ENCODE assay signal across 23 cellular contexts in the genomic region with DNA sequence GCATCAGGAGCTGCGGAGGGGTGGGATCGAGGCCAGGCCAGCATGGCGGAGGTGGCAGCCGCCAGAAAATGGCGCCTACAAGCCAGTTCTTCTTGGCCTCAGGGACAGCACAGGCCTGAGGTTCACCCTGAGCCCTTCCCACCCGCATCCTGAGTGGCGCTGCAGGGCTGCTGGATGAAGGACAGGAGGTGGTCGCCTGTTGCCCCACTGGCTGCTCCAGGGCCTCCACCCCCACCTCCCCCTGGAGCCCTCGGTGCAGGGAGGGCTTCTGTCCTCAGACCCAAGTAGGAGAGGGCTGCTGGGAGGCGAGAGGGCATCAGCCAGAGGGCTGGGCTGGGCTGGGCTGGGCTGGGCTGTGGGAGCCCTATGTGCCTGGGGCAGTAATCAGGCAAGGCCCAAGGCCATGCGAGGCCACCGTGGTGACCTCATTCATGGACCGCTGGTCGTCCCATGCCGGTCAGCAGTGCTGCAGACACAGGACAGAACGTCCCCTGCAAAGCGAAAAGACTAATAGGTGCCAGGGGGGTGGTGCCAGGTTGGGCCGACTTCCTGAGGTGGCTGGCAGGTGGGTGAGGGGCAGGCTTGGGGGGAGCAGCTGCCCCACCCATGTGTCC. TPM values are rescaled to one million over a fixed set of nuclear protein-coding genes. Genes with fewer than 3 reads are reported as not detected.
DNase-seq lines count a peak whose midpoint lies in the region; ATAC-seq and TF ChIP-seq lines count a peak whose summit lies in the region.
"Had no signal": no experiment of that assay in that cellular context is flagged by ENCODE, and none has a peak within 500 bp of the region (broad histone marks: within the 10 kb centered on the region; RNA-seq: fewer than 3 reads in every experiment).

No MANE protein-coding gene starts in this region.

- H3K4me1 ChIP-seq in neuronal stem cell (ENCODE audit: control insufficient read depth in 2 of 2, insufficient read depth in 1 of 2, low read depth in 1 of 2, low read length in 2 of 2) = peaks cover 8 to 21% of the 10 kb centered on the region in 2 donors

- no peak overlapping the region for H3K4ac ChIP-seq in neuronal stem cell (ENCODE audit: low read length)

- H4K8ac ChIP-seq in neuronal stem cell (ENCODE audit: low read depth, low read length) = no peak overlapping the region

- peak overlapping the region; percentile 53 for H4K91ac ChIP-seq in neuronal stem cell (ENCODE audit: low read depth, low read length, poor library complexity)

- WGBS in neuronal stem cell (ENCODE audit: extremely low coverage in 2 of 2, insufficient read length in 2 of 2, insufficient replicate concordance in 1 of 2), 2 donors = no CpG with 5 or more reads among the region's 18 CpGs

- H3K14ac ChIP-seq in neuronal stem cell (ENCODE audit: low read length) = no peak overlapping the region

- H3K27me3 Mint-ChIP-seq in activated CD4-positive, alpha-beta T cell treated with anti-CD3 and anti-CD28 coated beads for 36 hours = no peaks in the 10 kb centered on the region
- H3K27me3 Mint-ChIP-seq: B cell; CD4-positive, alpha-beta T cell had no signal

- peak overlapping the region; percentile 53 for H2BK5ac ChIP-seq in neuronal stem cell (ENCODE audit: low read length)

- H3K4me1 Mint-ChIP-seq in activated CD4-positive, alpha-beta T cell treated with anti-CD3 and anti-CD28 coated beads for 36 hours = no peaks in the 10 kb centered on the region

- H2AFZ ChIP-seq in neuronal stem cell (ENCODE audit: low read length) = no peak overlapping the region

- peak overlapping the region; percentile 78 for H3K9ac ChIP-seq in neuronal stem cell (ENCODE audit: low read depth, low read length, poor library complexity)

- no peak overlapping the region for H3K4me3 ChIP-seq in neuronal stem cell (ENCODE audit: low read length in 2 of 2)

- H3K9me3 ChIP-seq in neuronal stem cell (replicated peaks in 1 of 2; ENCODE audit: control insufficient read depth in 2 of 2, insufficient read depth in 1 of 2, low read depth in 1 of 2, low read length in 2 of 2) = no peaks in the 10 kb centered on the region
- H3K9me3 ChIP-seq: Caco-2 had no signal

- peak overlapping the region; percentile 38 for H3K18ac ChIP-seq in neuronal stem cell (ENCODE audit: low read length)

- peak overlapping the region; percentile 79 for H2AK5ac ChIP-seq in neuronal stem cell (ENCODE audit: low read depth, low read length)

- DNase-seq in Right ventricle myocardium superior = peak; percentile 84
- no peak for DNase-seq in left cardiac atrium
- peak; percentile 84 for DNase-seq in left ventricle myocardium superior
- no peak for DNase-seq in neuronal stem cell (ENCODE audit: low spot score)
- no peak for DNase-seq in activated CD4-positive, alpha-beta T cell treated with anti-CD3 and anti-CD28 coated beads for 36 hours
- DNase-seq in omental fat pad (ENCODE audit: low spot score) = no peak
- DNase-seq: 8988T; Caco-2; CD4-positive, alpha-beta T cell; GDM1; NCI-H1105 treated with DMSO at 0.1 percent for 48 hours; NCI-H187; NCI-H2107; NCI-H2227 treated with DMSO at 0.1 percent for 48 hours; NCI-H510A treated with DMSO at 0.1 percent for 48 hours; NCI-H774; OCI-M1 had no signal

- no peak overlapping the region for H3K4me2 ChIP-seq in neuronal stem cell (ENCODE audit: insufficient read depth, low read length, poor library complexity, severe bottlenecking)

- TF ChIP-seq POLR2A in GM18505 (IDR thresholded peaks at IDR 0.05; ENCODE audit: borderline replicate concordance, extremely low read depth, insufficient read depth, insufficient read length) = no peak

- H3K27ac ChIP-seq in neuronal stem cell (replicated peaks; ENCODE audit: low read length) = no peak overlapping the region

- H3K27me3 ChIP-seq in neuronal stem cell (ENCODE audit: control insufficient read depth in 3 of 3, insufficient read depth in 3 of 3, low read depth in 1 of 3, low read length in 3 of 3) = no peaks in the 10 kb centered on the region

- no peaks in the 10 kb centered on the region for H3K9me3 Mint-ChIP-seq in activated CD4-positive, alpha-beta T cell treated with anti-CD3 and anti-CD28 coated beads for 36 hours (ENCODE audit: low read depth)
- H3K9me3 Mint-ChIP-seq: CD4-positive, alpha-beta T cell had no signal

- peaks cover 12% of the 10 kb centered on the region for H3K79me1 ChIP-seq in neuronal stem cell (ENCODE audit: low read depth, low read length)

- POLR2A ChIA-PET in activated CD4-positive, alpha-beta T cell treated with anti-CD3 and anti-CD28 coated beads for 36 hours (lab: Charles Lee) = no interaction called here

- H2BK12ac ChIP-seq in neuronal stem cell (ENCODE audit: low read length) = no peak overlapping the region

- peak overlapping the region; percentile 94 for H2BK120ac ChIP-seq in neuronal stem cell (ENCODE audit: low read depth, low read length)

- CTCF ChIA-PET in activated CD4-positive, alpha-beta T cell treated with anti-CD3 and anti-CD28 coated beads for 36 hours (lab: Charles Lee) = no interaction called here

- peak; percentile 31 for ATAC-seq in Right ventricle myocardium superior (ENCODE audit: poor library complexity)
- ATAC-seq in left cardiac atrium = no peak
- peak; percentile 46 for ATAC-seq in left ventricle myocardium superior
- ATAC-seq in activated CD4-positive, alpha-beta T cell treated with anti-CD3 and anti-CD28 coated beads for 36 hours = no peak
- ATAC-seq in GM18505 (IDR thresholded peaks at IDR 0.05; ENCODE audit: unreplicated experiment) = no peak
- no peak for ATAC-seq in omental fat pad (ENCODE audit: low FRiP score)
- no peak for ATAC-seq in GM21360 (IDR thresholded peaks at IDR 0.05; ENCODE audit: unreplicated experiment)

- no peaks in the 10 kb centered on the region for H3K36me3 Mint-ChIP-seq in activated CD4-positive, alpha-beta T cell treated with anti-CD3 and anti-CD28 coated beads for 36 hours (ENCODE audit: low read depth)

- no peak overlapping the region for H3K4me3 Mint-ChIP-seq in activated CD4-positive, alpha-beta T cell treated with anti-CD3 and anti-CD28 coated beads for 36 hours
- H3K4me3 Mint-ChIP-seq: B cell; CD4-positive, alpha-beta T cell had no signal

- no peak for TF ChIP-seq CTCF in omental fat pad (IDR thresholded peaks at IDR 0.05)

- peaks cover 30 to 66% of the 10 kb centered on the region in 2 donors for H3K36me3 ChIP-seq in neuronal stem cell (replicated peaks in 1 of 2; ENCODE audit: control insufficient read depth in 2 of 2, insufficient read depth in 2 of 2, low read length in 2 of 2)

- H2BK15ac ChIP-seq in neuronal stem cell (ENCODE audit: low read length) = no peak overlapping the region

- H3K23ac ChIP-seq in neuronal stem cell (ENCODE audit: low read depth, low read length, poor library complexity) = peak overlapping the region; percentile 43

- intact Hi-C loops in Right ventricle myocardium superior (cut with DNase I) = no loop called here
- intact Hi-C loops in left cardiac atrium (cut with DNase I) = loop anchor here in 1 of 2 donors (10.0 kb wide), 1 partner anchor 64 kb away; a partner anchor contains a TSS
- intact Hi-C loops in left ventricle myocardium superior (cut with micrococcal nuclease) = no loop called here
- intact Hi-C loops in activated CD4-positive, alpha-beta T cell treated with anti-CD3 and anti-CD28 coated beads for 36 hours (cut with DNase I, micrococcal nuclease) = no loop called here

- H3K27ac Mint-ChIP-seq in activated CD4-positive, alpha-beta T cell treated with anti-CD3 and anti-CD28 coated beads for 36 hours = no peak overlapping the region
- H3K27ac Mint-ChIP-seq: B cell; CD4-positive, alpha-beta T cell had no signal

RNA-seq across cellular contexts. Expression of a gene that starts 13.8 kb away (rescaled TPM):
- total RNA-seq in Right ventricle myocardium superior = 50.3 TPM
- total RNA-seq in left cardiac atrium = 10 to 100 TPM; 55.6 to 58.6 TPM
- 61.7 TPM for total RNA-seq in left ventricle myocardium superior
- polyA plus RNA-seq in neuronal stem cell (2013, experiment 1 of 2) = 37.4 TPM
- polyA plus RNA-seq in neuronal stem cell (2013, experiment 2 of 2) = 37.2 TPM
- total RNA-seq in activated CD4-positive, alpha-beta T cell treated with anti-CD3 and anti-CD28 coated beads for 36 hours = 10 to 100 TPM in 1 of 2 experiments, 1 to 10 TPM in 1; 9.6 to 10.8 TPM
- 10 to 100 TPM in 1 of 4 donors, 1 to 10 TPM in 3; 5.0 to 20.5 (median 7.3) TPM for total RNA-seq in omental fat pad

RNA-seq across cellular contexts. Expression of a gene that starts 22.4 kb away (rescaled TPM):
- 39.9 TPM for total RNA-seq in Right ventricle myocardium superior
- 10 to 100 TPM; 23.2 to 30.6 TPM for total RNA-seq in left cardiac atrium
- 40.2 TPM for total RNA-seq in left ventricle myocardium superior
- polyA plus RNA-seq in neuronal stem cell (2013, experiment 1 of 2) = 6.7 TPM
- polyA plus RNA-seq in neuronal stem cell (2013, experiment 2 of 2) = 6.9 TPM
- 10 to 100 TPM; 11.7 to 12.8 TPM for total RNA-seq in activated CD4-positive, alpha-beta T cell treated with anti-CD3 and anti-CD28 coated beads for 36 hours
- 10 to 100 TPM; 16.5 to 36.7 (median 19.8) TPM for total RNA-seq in omental fat pad

RNA-seq across cellular contexts. Expression of a gene that starts 32.3 kb away (rescaled TPM):
- total RNA-seq in Right ventricle myocardium superior (0.78 TPM), left cardiac atrium (1 to 10 TPM in 1 of 2 donors, under 1 TPM in 1; 0.86 to 2.4 TPM), left ventricle myocardium superior (0.79 TPM), omental fat pad (1 to 10 TPM; 2.5 to 6.9 (median 4.9) TPM)
- polyA plus RNA-seq in neuronal stem cell (2013, experiment 1 of 2) = 0.14 TPM
- polyA plus RNA-seq in neuronal stem cell (2013, experiment 2 of 2) = 0.17 TPM
- 1 to 10 TPM in 1 of 2 experiments, under 1 TPM in 1; 0.98 to 1.1 TPM for total RNA-seq in activated CD4-positive, alpha-beta T cell treated with anti-CD3 and anti-CD28 coated beads for 36 hours

RNA-seq across cellular contexts. Expression of a gene that starts 37.3 kb away (rescaled TPM):
- total RNA-seq in Right ventricle myocardium superior (not detected), left cardiac atrium (not detected), left ventricle myocardium superior (not detected), omental fat pad (not detected)
- polyA plus RNA-seq in neuronal stem cell (2013, experiment 1 of 2) = 0.08 TPM
- polyA plus RNA-seq in neuronal stem cell (2013, experiment 2 of 2) = 0.08 TPM
- under 1 TPM in 1 of 2 experiments, not detected in 1; 0.05 TPM for total RNA-seq in activated CD4-positive, alpha-beta T cell treated with anti-CD3 and anti-CD28 coated beads for 36 hours
- total RNA-seq: CD4-positive, alpha-beta T cell; Daoy; H1 had no signal
- polyA plus RNA-seq: AG04450 had no signal

RNA-seq across cellular contexts. Expression of a gene that starts 58.8 kb away (rescaled TPM):
- total RNA-seq in Right ventricle myocardium superior (3.3 TPM), left cardiac atrium (1 to 10 TPM; 3.4 to 3.8 TPM), left ventricle myocardium superior (4.4 TPM), omental fat pad (10 to 100 TPM in 1 of 4 donors, 1 to 10 TPM in 3; 3.2 to 11.2 (median 5.8) TPM)
- polyA plus RNA-seq in neuronal stem cell (2013, experiment 1 of 2) = 7.2 TPM
- 7.1 TPM for polyA plus RNA-seq in neuronal stem cell (2013, experiment 2 of 2)
- 10 to 100 TPM; 12.4 to 16.8 TPM for total RNA-seq in activated CD4-positive, alpha-beta T cell treated with anti-CD3 and anti-CD28 coated beads for 36 hours

Comparison
In these comparisons a context has a peak if more than half of its experiments do, and no peak if none do; other contexts are left out.
1. ATAC-seq: peak in Right ventricle myocardium superior (single experiment) and left ventricle myocardium superior (single experiment); none in left cardiac atrium (0 of 2), activated CD4-positive, alpha-beta T cell treated with anti-CD3 and anti-CD28 coated beads for 36 hours (single experiment), GM18505 (single experiment), omental fat pad (single experiment) and GM21360 (single experiment).
2. DNase-seq: peak in Right ventricle myocardium superior (single experiment) and left ventricle myocardium superior (single experiment); none in left cardiac atrium (single experiment), neuronal stem cell (single experiment), activated CD4-positive, alpha-beta T cell treated with anti-CD3 and anti-CD28 coated beads for 36 hours (single experiment) and omental fat pad (single experiment).